In the genomic region with DNA sequence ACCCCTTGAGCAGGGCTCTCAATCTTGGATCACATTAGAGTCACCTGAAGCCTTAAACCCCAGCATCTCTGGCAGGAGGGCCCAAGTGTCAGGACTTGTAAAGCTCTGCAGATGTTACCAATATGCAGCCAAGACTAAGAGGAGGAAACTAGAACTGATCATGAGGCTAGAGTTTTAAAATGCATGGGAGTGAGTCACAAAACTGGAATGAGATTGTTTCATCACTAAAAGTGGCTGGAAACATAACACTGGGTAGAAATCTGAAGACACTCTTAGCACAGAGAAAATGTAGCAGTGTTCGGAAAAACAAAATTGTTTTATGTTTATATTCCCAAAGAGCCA, we compare ENCODE assay signal across 9 cellular contexts.
DNase-seq lines count a peak whose midpoint lies in the region; ATAC-seq, FAIRE-seq and TF ChIP-seq lines count a peak whose summit lies in the region.
"Had no signal": no experiment of that assay in that cellular context is flagged by ENCODE, and none has a peak within 500 bp of the region (broad histone marks: within the 10 kb centered on the region; RNA-seq: fewer than 3 reads in every experiment).

No MANE protein-coding gene starts in this region.

- peaks cover 3% of the 10 kb centered on the region for H3F3A ChIP-seq in smooth muscle cell (ENCODE audit: low read depth)

- no peak for ATAC-seq in GM21515 (IDR thresholded peaks at IDR 0.05; ENCODE audit: unreplicated experiment)

- H3K9me2 ChIP-seq in hepatocyte (replicated peaks; ENCODE audit: insufficient read depth), result no peaks in the 10 kb centered on the region

- peak overlapping the region; percentile 50 for H3K9ac ChIP-seq in smooth muscle cell (ENCODE audit: low read depth)

- H3K4me1 ChIP-seq in breast epithelium (no peaks in the 10 kb centered on the region), hepatocyte (ENCODE audit: insufficient read depth) (no peaks in the 10 kb centered on the region), smooth muscle cell (ENCODE audit: low read depth) (no peaks in the 10 kb centered on the region)

- H2AFZ ChIP-seq in hepatocyte (no peak overlapping the region), smooth muscle cell (ENCODE audit: low read depth) (peak overlapping the region; percentile 64)

- FAIRE-seq in H54 (lab: Jason Lieb, UNC) (peak; percentile 86), GM12891 (lab: Jason Lieb, UNC) (no peak)

- H3K36me3 ChIP-seq in breast epithelium, result no peaks in the 10 kb centered on the region
- H3K36me3 ChIP-seq in hepatocyte (replicated peaks; ENCODE audit: insufficient read depth, low read depth), result no peaks in the 10 kb centered on the region
- H3K36me3 ChIP-seq in smooth muscle cell (ENCODE audit: low read depth), result no peaks in the 10 kb centered on the region

- H3K27me3 ChIP-seq in breast epithelium (no peaks in the 10 kb centered on the region), hepatocyte (no peaks in the 10 kb centered on the region), smooth muscle cell (ENCODE audit: low read depth) (no peaks in the 10 kb centered on the region)

- H3K4me3 ChIP-seq in breast epithelium, result no peak overlapping the region
- H3K4me3 ChIP-seq in hepatocyte, result no peak overlapping the region
- H3K4me3 ChIP-seq in smooth muscle cell, result no peak overlapping the region

- TF ChIP-seq CTCF in breast epithelium (IDR thresholded peaks at IDR 0.05), result no peak
- no peak for TF ChIP-seq CTCF in hepatocyte (IDR thresholded peaks at IDR 0.05; ENCODE audit: poor library complexity)
- TF ChIP-seq CTCF in smooth muscle cell (IDR thresholded peaks at IDR 0.05; ENCODE audit: borderline replicate concordance, insufficient read depth, poor library complexity, severe bottlenecking), result no peak

- peak; percentile 52 for DNase-seq in H54 (ENCODE audit: insufficient read length, low spot score)
- no peak for DNase-seq in breast epithelium (ENCODE audit: low spot score in 2 of 2)
- peak; percentile 35 for DNase-seq in hepatocyte (ENCODE audit: low spot score)
- DNase-seq in smooth muscle cell (lab: John Stamatoyannopoulos, UW; ENCODE audit: unreplicated experiment), result no peak
- DNase-seq in GM12891 (ENCODE audit: insufficient read length, low spot score), result no peak
- no peak for DNase-seq in NCI-H446 treated with DMSO at 0.1 percent for 48 hours (lab: John Stamatoyannopoulos, UW)
- no peak for DNase-seq in HuH-7 (ENCODE audit: low spot score)
- DNase-seq: NCI-H1105 had no signal

- peak overlapping the region; percentile 76 to 87 for H3K27ac ChIP-seq in breast epithelium
- peak overlapping the region; percentile 50 for H3K27ac ChIP-seq in hepatocyte
- H3K27ac ChIP-seq in smooth muscle cell (ENCODE audit: low read depth), result peak overlapping the region; percentile 88

- intact Hi-C loops in breast epithelium (cut with DNase I; ENCODE audit: low total_unique reads), result no loop called here

- H3K4me2 ChIP-seq in hepatocyte (peak overlapping the region; percentile 31), smooth muscle cell (peak overlapping the region; percentile 56)

- TF ChIP-seq POLR2A in H54 (IDR thresholded peaks at IDR 0.05; ENCODE audit: low read depth, low read length) (no peak), breast epithelium (IDR thresholded peaks at IDR 0.05) (no peak), GM12891 (IDR thresholded peaks at IDR 0.05; ENCODE audit: low read depth, low read length) (no peak)

- H3K9me3 ChIP-seq in breast epithelium (no peaks in the 10 kb centered on the region), hepatocyte (ENCODE audit: low read depth) (no peaks in the 10 kb centered on the region), smooth muscle cell (replicated peaks; ENCODE audit: low read depth) (no peaks in the 10 kb centered on the region)

- no peaks in the 10 kb centered on the region for H4K20me1 ChIP-seq in hepatocyte (ENCODE audit: insufficient read depth, poor library complexity, severe bottlenecking)
- H4K20me1 ChIP-seq in smooth muscle cell (ENCODE audit: low read depth), result no peaks in the 10 kb centered on the region

- H3K79me2 ChIP-seq in hepatocyte, result no peaks in the 10 kb centered on the region
- H3K79me2 ChIP-seq in smooth muscle cell (ENCODE audit: low read depth), result no peaks in the 10 kb centered on the region

- 81% methylated on average over 1 of the region's 1 CpG for WGBS in hepatocyte (ENCODE audit: low lambda C conversion rate, missing lambda C conversion rate)
- 19% methylated on average over 1 of the region's 1 CpG for WGBS in smooth muscle cell (ENCODE audit: low lambda C conversion rate)

TF ChIP-seq in GM12891, 5 proteins besides CTCF, POLR2A, EP300 and RAD21:
- TF ChIP-seq SPI1 (IDR thresholded peaks at IDR 0.05; ENCODE audit: low read depth, low read length), result no peak
- no peak for TF ChIP-seq TAF1 (IDR thresholded peaks at IDR 0.05; ENCODE audit: low read depth, low read length)
- TF ChIP-seq POU2F2 (IDR thresholded peaks at IDR 0.05; ENCODE audit: low read depth, low read length), result no peak
- no peak for TF ChIP-seq POLR2AphosphoS5 (IDR thresholded peaks at IDR 0.05; ENCODE audit: low read depth, low read length)
- TF ChIP-seq PAX5 (IDR thresholded peaks at IDR 0.05; ENCODE audit: insufficient read depth, low read length, severe bottlenecking), result no peak

Comparison
In these comparisons a context has a peak if more than half of its experiments do, and no peak if none do; other contexts are left out.
1. DNase-seq: peak in H54 (single experiment) and hepatocyte (single experiment); none in breast epithelium (0 of 2), smooth muscle cell (single experiment), GM12891 (single experiment), NCI-H446 treated with DMSO at 0.1 percent for 48 hours (single experiment) and HuH-7 (single experiment).
2. Peak in every context shown above with its lines, with median percentiles within 50 percentile points of each other: H3K27ac ChIP-seq.